In the genomic region with DNA sequence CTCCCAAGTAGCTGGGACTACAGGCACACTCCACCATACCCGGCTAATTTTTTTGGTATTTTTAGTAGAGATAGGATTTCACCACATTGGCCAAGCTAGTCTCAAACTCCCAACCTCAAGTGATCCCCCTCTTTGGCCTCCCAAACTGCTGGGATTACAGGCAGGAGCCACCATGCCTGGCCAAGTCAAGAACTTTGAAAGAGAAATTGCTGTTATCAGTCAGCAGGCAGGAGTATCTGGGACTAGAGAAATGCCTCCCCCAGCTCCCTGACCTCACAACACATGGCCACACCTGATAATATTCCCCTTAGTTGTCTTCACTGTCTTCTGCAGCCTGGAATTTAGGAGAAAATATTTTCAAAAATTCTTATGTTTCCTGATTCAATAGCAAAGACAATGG, we compare ENCODE assay signal across 20 cellular contexts. TPM values are rescaled to one million over a fixed set of nuclear protein-coding genes. Genes with fewer than 3 reads are reported as not detected.
DNase-seq lines count a peak whose midpoint lies in the region; ATAC-seq, FAIRE-seq and TF ChIP-seq lines count a peak whose summit lies in the region.
"Had no signal": no experiment of that assay in that cellular context is flagged by ENCODE, and none has a peak within 500 bp of the region (broad histone marks: within the 10 kb centered on the region; RNA-seq: fewer than 3 reads in every experiment).

No MANE protein-coding gene starts in this region.

- ATAC-seq in T-cell (replicated peaks in 1 of 4) (no peak), body of pancreas (no peak), GM21526 (IDR thresholded peaks at IDR 0.05; ENCODE audit: low FRiP score, unreplicated experiment) (no peak), GM19035 (IDR thresholded peaks at IDR 0.05; ENCODE audit: unreplicated experiment) (no peak)
- ATAC-seq: heart left ventricle, right lobe of liver had no signal

- no peaks in the 10 kb centered on the region for H4K20me1 ChIP-seq in H1 (replicated peaks in 1 of 2; ENCODE audit: control insufficient read depth in 1 of 2, insufficient read depth in 2 of 2, low read length in 2 of 2)

- H2BK20ac ChIP-seq in H1 (ENCODE audit: low read length) = no peak overlapping the region

- H3K27ac ChIP-seq in H1 (ENCODE audit: low read depth, low read length) (no peak overlapping the region), thyroid gland (peak overlapping the region; percentile 71 to 83 (median 77)), body of pancreas (no peak overlapping the region)
- H3K27ac ChIP-seq: right lobe of liver, WERI-Rb-1 had no signal

- FAIRE-seq in H1 (lab: Jason Lieb, UNC) = no peak
- FAIRE-seq: colon, endometrium had no signal

- no peaks in the 10 kb centered on the region for H3K9me3 ChIP-seq in H1 (ENCODE audit: insufficient read depth in 2 of 2, low read depth in 1 of 2, low read length in 1 of 2)
- H3K9me3 ChIP-seq in thyroid gland = no peaks in the 10 kb centered on the region
- no peaks in the 10 kb centered on the region for H3K9me3 ChIP-seq in body of pancreas
- H3K9me3 ChIP-seq: heart left ventricle, right lobe of liver had no signal

- H3K27me3 Mint-ChIP-seq in activated naive CD4-positive, alpha-beta T cell treated with anti-CD3 and anti-CD28 coated beads, Interleukin-2, amount 50 U/mL, for 24 hours = no peaks in the 10 kb centered on the region
- no peaks in the 10 kb centered on the region for H3K27me3 Mint-ChIP-seq in T-cell
- H3K27me3 Mint-ChIP-seq: IgD-negative memory B cell had no signal

- no peaks in the 10 kb centered on the region for H3K23me2 ChIP-seq in H1 (ENCODE audit: low read depth, low read length)

- WGBS in H1 (ENCODE audit: extremely low coverage in 1 of 2, insufficient coverage in 1 of 2, insufficient read length in 1 of 2, insufficient replicate concordance in 2 of 2, low coverage in 1 of 2, low lambda C conversion rate in 2 of 2, missing lambda C conversion rate in 1 of 2), 2 experiments = 71% methylated on average over 1 of the region's 1 CpG; no CpG with 5 or more reads in 1 of the 2 experiments
- WGBS in thyroid gland, 2 donors = 86 to 90% methylated on average over 1 of the region's 1 CpG
- WGBS in body of pancreas, 2 donors = 88 to 93% methylated on average over 1 of the region's 1 CpG

- H2AK5ac ChIP-seq in H1 (ENCODE audit: low read depth, low read length) = no peak overlapping the region

- H3K14ac ChIP-seq in H1 (ENCODE audit: insufficient read length) = no peak overlapping the region

- no peak overlapping the region for H4K8ac ChIP-seq in H1 (ENCODE audit: extremely low read depth, insufficient read depth, low read length)

- TF ChIP-seq RAD21 in H1 (IDR thresholded peaks at IDR 0.05 in 1 of 2, conservative IDR thresholded peaks at IDR 0.05 in 1 of 2; ENCODE audit: low read depth in 2 of 2, low read length in 2 of 2) = no peak

- H3K27me3 ChIP-seq in H1 (replicated peaks in 1 of 4; ENCODE audit: control insufficient read depth in 3 of 4, extremely low read depth in 1 of 4, insufficient read depth in 3 of 4, low read length in 3 of 4) = no peaks in the 10 kb centered on the region
- no peaks in the 10 kb centered on the region for H3K27me3 ChIP-seq in thyroid gland
- no peaks in the 10 kb centered on the region for H3K27me3 ChIP-seq in body of pancreas
- H3K27me3 ChIP-seq: heart left ventricle, right lobe of liver had no signal

- TF ChIP-seq POLR2A in H1 (IDR thresholded peaks at IDR 0.05; ENCODE audit: control extremely low read depth in 1 of 2, low read depth in 2 of 2, low read length in 2 of 2) (no peak), thyroid gland (IDR thresholded peaks at IDR 0.05) (no peak), body of pancreas (IDR thresholded peaks at IDR 0.05) (no peak)

- H3K4me3 Mint-ChIP-seq in activated naive CD4-positive, alpha-beta T cell treated with anti-CD3 and anti-CD28 coated beads, Interleukin-2, amount 50 U/mL, for 24 hours = peak overlapping the region; percentile 94
- peak overlapping the region in 1 of 3 donors; percentile 88 for H3K4me3 Mint-ChIP-seq in T-cell

- no peak for TF ChIP-seq EP300 in H1 (IDR thresholded peaks at IDR 0.05; ENCODE audit: borderline replicate concordance in 1 of 2, low read depth in 2 of 2, low read length in 2 of 2)

- no peak overlapping the region for H3K4ac ChIP-seq in H1 (replicated peaks; ENCODE audit: insufficient read length, low read depth, low read length)

- H3K56ac ChIP-seq in H1 (replicated peaks; ENCODE audit: insufficient read length, low read depth, low read length) = no peak overlapping the region

- TF ChIP-seq CTCF in H1 (IDR thresholded peaks at IDR 0.05; ENCODE audit: control extremely low read depth in 1 of 3, insufficient read depth in 1 of 3, low read depth in 1 of 3, low read length in 3 of 3) (no peak), thyroid gland (IDR thresholded peaks at IDR 0.05) (no peak), body of pancreas (IDR thresholded peaks at IDR 0.05) (no peak)

- peak overlapping the region in 1 of 2 experiments; percentile 38; a peak in 2 of 4 replicates for H3K4me2 ChIP-seq in H1 (ENCODE audit: insufficient read depth in 1 of 2, low read depth in 2 of 2, low read length in 2 of 2)

- no peak overlapping the region for H2BK120ac ChIP-seq in H1 (replicated peaks; ENCODE audit: low read depth, low read length)

- no peak overlapping the region for H4K5ac ChIP-seq in H1 (ENCODE audit: insufficient read length, low read depth, low read length)

- no peak overlapping the region for H2AFZ ChIP-seq in H1 (ENCODE audit: low read length)

- H3K36me3 Mint-ChIP-seq in activated naive CD4-positive, alpha-beta T cell treated with anti-CD3 and anti-CD28 coated beads, Interleukin-2, amount 50 U/mL, for 24 hours = peaks cover 3% of the 10 kb centered on the region
- peaks cover 13% of the 10 kb centered on the region for H3K36me3 Mint-ChIP-seq in T-cell
- H3K36me3 Mint-ChIP-seq: IgD-negative memory B cell had no signal

- no peak for DNase-seq in activated naive CD4-positive, alpha-beta T cell treated with Interleukin-2 at 50 U/mL for 16 hours
- DNase-seq in T-cell = no peak
- no peak for DNase-seq in H1 (ENCODE audit: low read depth in 1 of 2, low spot score in 2 of 2)
- DNase-seq in thyroid gland = no peak
- no peak for DNase-seq in body of pancreas
- DNase-seq: activated gamma-delta T cell, heart left ventricle, MM.1S, NCI-H748 treated with DMSO at 0.1 percent for 48 hours, right lobe of liver, SHP77 treated with DMSO at 0.1 percent for 48 hours, WERI-Rb-1 had no signal

- no peaks in the 10 kb centered on the region for H3K79me1 ChIP-seq in H1 (ENCODE audit: low read depth, low read length)

- 0 out of 2 replicates have a peak overlapping the region, but pooled peaks have one; percentile 65 for H3K18ac ChIP-seq in H1 (ENCODE audit: extremely low read depth, low read length)

- no peaks in the 10 kb centered on the region for H3K79me2 ChIP-seq in H1 (ENCODE audit: control insufficient read depth in 1 of 2, insufficient read depth in 2 of 2, low read length in 2 of 2)

- 0 out of 2 replicates have a peak overlapping the region, but pooled peaks have one; percentile 3 for H2BK5ac ChIP-seq in H1 (ENCODE audit: low read depth, low read length)

- CTCF ChIA-PET in T-cell (lab: Charles Lee) = interaction anchor here (0.8 to 4.2 kb wide), 7 partner anchors 8 to 17 kb away, joined by 3 to 77 read pairs (median 7); no protein-coding TSS in a partner anchor
- CTCF ChIA-PET in H1 (lab: Charles Lee; ENCODE audit: partially characterized antibody) = interaction anchor here (0.7 to 6.2 kb wide), 11 partner anchors 9 to 662 kb away, joined by 3 to 64 read pairs (median 6); no protein-coding TSS in a partner anchor

- H3K27ac Mint-ChIP-seq in activated naive CD4-positive, alpha-beta T cell treated with anti-CD3 and anti-CD28 coated beads, Interleukin-2, amount 50 U/mL, for 24 hours = peak overlapping the region; percentile 95
- H3K27ac Mint-ChIP-seq in T-cell = peak overlapping the region; percentile 98 to 99

- H3K4me3 ChIP-seq in H1 (ENCODE audit: extremely low read depth in 1 of 4, insufficient read depth in 2 of 4, low read depth in 3 of 4, low read length in 4 of 4) = peak overlapping the region in 1 of 4 experiments; percentile 42; a peak in 1 of 8 replicates
- H3K4me3 ChIP-seq in thyroid gland (replicated peaks in 1 of 3) = no peak overlapping the region
- no peak overlapping the region for H3K4me3 ChIP-seq in body of pancreas
- H3K4me3 ChIP-seq: heart left ventricle, right lobe of liver had no signal

- POLR2A ChIA-PET in T-cell (lab: Charles Lee) (interaction anchor here in 1 of 2 donors (0.6 to 1.5 kb wide), 2 partner anchors 12 to 239 kb away, joined by 3 to 8 read pairs; no protein-coding TSS in a partner anchor), H1 (lab: Charles Lee; ENCODE audit: partially characterized antibody) (interaction anchor here (0.7 to 1.7 kb wide), 4 partner anchors 9 to 75 kb away, joined by 3 to 5 read pairs (median 3); no protein-coding TSS in a partner anchor)

- H4K91ac ChIP-seq in H1 (replicated peaks; ENCODE audit: insufficient read length, low read length) = no peak overlapping the region

- no peak overlapping the region for H3K23ac ChIP-seq in H1 (ENCODE audit: insufficient read length)

- no peaks in the 10 kb centered on the region for H3K36me3 ChIP-seq in H1 (ENCODE audit: control insufficient read depth in 2 of 4, insufficient read depth in 4 of 4, low read length in 3 of 4)
- H3K36me3 ChIP-seq in thyroid gland = no peaks in the 10 kb centered on the region
- H3K36me3 ChIP-seq in body of pancreas (replicated peaks in 1 of 2; ENCODE audit: insufficient read depth in 1 of 2, low read depth in 2 of 2) = no peaks in the 10 kb centered on the region
- H3K36me3 ChIP-seq: heart left ventricle, right lobe of liver, WERI-Rb-1 had no signal

- intact Hi-C loops in thyroid gland (cut with DNase I) = no loop called here
- intact Hi-C loops in body of pancreas (cut with DNase I) = no loop called here

- H3K4me1 Mint-ChIP-seq in activated naive CD4-positive, alpha-beta T cell treated with anti-CD3 and anti-CD28 coated beads, Interleukin-2, amount 50 U/mL, for 24 hours = peaks cover 85% of the 10 kb centered on the region
- peaks cover 86 to 87% (median 87%) of the 10 kb centered on the region in 3 donors for H3K4me1 Mint-ChIP-seq in T-cell

- peak overlapping the region; percentile 76; the same call in 1 of the 2 replicates for H2BK12ac ChIP-seq in H1 (ENCODE audit: low read depth, low read length)

- H2BK15ac ChIP-seq in H1 (ENCODE audit: low read length) = no peak overlapping the region

- no peak overlapping the region for H3K9ac ChIP-seq in H1 (replicated peaks in 1 of 4; ENCODE audit: extremely low read depth in 1 of 4, low read depth in 3 of 4, low read length in 3 of 4)

- H3K4me1 ChIP-seq in H1 (replicated peaks in 1 of 4; ENCODE audit: control insufficient read depth in 3 of 4, insufficient read depth in 4 of 4, low read length in 3 of 4) (peaks cover 0 to 14% (median 7%) of the 10 kb centered on the region in 4 experiments; a peak in 5 of 7 replicates), thyroid gland (peaks cover 41 to 49% of the 10 kb centered on the region in 2 donors), body of pancreas (peaks cover 16% of the 10 kb centered on the region)
- H3K4me1 ChIP-seq: right lobe of liver had no signal

- H3K9me3 Mint-ChIP-seq in activated naive CD4-positive, alpha-beta T cell treated with anti-CD3 and anti-CD28 coated beads, Interleukin-2, amount 50 U/mL, for 24 hours = no peaks in the 10 kb centered on the region
- no peaks in the 10 kb centered on the region for H3K9me3 Mint-ChIP-seq in T-cell
- H3K9me3 Mint-ChIP-seq: IgD-negative memory B cell had no signal

RNA-seq across cellular contexts. Expression of a gene that starts 7.4 kb away (rescaled TPM):
- total RNA-seq in T-cell = 100 to 1,000 TPM in 1 of 5 donors, 10 to 100 TPM in 4; 55.3 to 161 (median 77.9) TPM
- not detected in 2 replicates for total RNA-seq in H1 (2021; fragmentation: NEBNext Ultra II Directional; extraction: Animal tissue kit (Norgen Biotek cat#: 25700))
- not detected in 2 replicates for polyA plus RNA-seq in H1 (2011; rRNA removed)
- not detected for polyA plus RNA-seq in H1 (2011; cell fraction: cytosol; rRNA removed)
- polyA plus RNA-seq in H1 (2011; cell fraction: nucleus; rRNA removed) = 0.58 TPM
- polyA plus RNA-seq in H1 (2012, experiment 1 of 2) = not detected in 4 replicates
- not detected for polyA plus RNA-seq in H1 (2012, experiment 2 of 2)
- 0.22 TPM for polyA plus RNA-seq in H1 (2013, experiment 1 of 2)
- 0.06 TPM for polyA plus RNA-seq in H1 (2013, experiment 2 of 2)
- not detected in 2 replicates for polyA minus RNA-seq in H1 (2011; rRNA and poly(A)+ RNA removed)
- not detected for polyA minus RNA-seq in H1 (2011; cell fraction: cytosol; rRNA and poly(A)+ RNA removed)
- polyA minus RNA-seq in H1 (2011; cell fraction: nucleus; rRNA and poly(A)+ RNA removed) = not detected
- 1 to 10 TPM; 1.8 to 3.6 (median 1.9) TPM for total RNA-seq in thyroid gland
- total RNA-seq in body of pancreas = 1 to 10 TPM in 1 of 2 donors, under 1 TPM in 1; 0.66 to 1.3 TPM
- total RNA-seq: H7, osteocyte had no signal

Comparison
In these comparisons a context has a peak if more than half of its experiments do, and no peak if none do; other contexts are left out.
1. H3K27ac ChIP-seq: peak in thyroid gland (3 of 3); none in H1 (single experiment) and body of pancreas (0 of 4).
2. RNA of a gene that starts 7.4 kb away (total RNA-seq): 55.3 to 161 TPM in T-cell; 1.8 to 3.6 TPM in thyroid gland, 0.66 to 1.3 TPM in body of pancreas and not detected in H1; every median in the first group is over 10 times any median in the second.